Comparison of ENCODE assay signal across 13 cellular contexts in genomic region chr6:118739976-118740771, GRCh38.
A peak's percentile ranks its signal among the peaks of the same experiment; 100 is the strongest.
DNase-seq lines count a peak whose midpoint lies in the region; FAIRE-seq and TF ChIP-seq lines count a peak whose summit lies in the region.
"Had no signal": no experiment of that assay in that cellular context is flagged by ENCODE, and none has a peak within 500 bp of the region (broad histone marks: within the 10 kb centered on the region; RNA-seq: fewer than 3 reads in every experiment).

No MANE protein-coding gene starts in this region.

- H3K4me3 ChIP-seq in bronchial epithelial cell (ENCODE audit: low read depth, low read length) (no peak overlapping the region), ascending aorta (no peak overlapping the region)
- H3K4me3 ChIP-seq: upper lobe of left lung had no signal

- TF ChIP-seq CTCF in bronchial epithelial cell (IDR thresholded peaks at IDR 0.05; ENCODE audit: insufficient read depth, low read length, severe bottlenecking): no peak
- no peak for TF ChIP-seq CTCF in ascending aorta (IDR thresholded peaks at IDR 0.05)

- H3K4me1 ChIP-seq in ascending aorta: no peaks in the 10 kb centered on the region
- H3K4me1 ChIP-seq: upper lobe of left lung had no signal

- no peaks in the 10 kb centered on the region for H3K36me3 ChIP-seq in bronchial epithelial cell (ENCODE audit: control insufficient read depth, insufficient read depth, low read length)
- H3K36me3 ChIP-seq in ascending aorta: no peaks in the 10 kb centered on the region
- H3K36me3 ChIP-seq: upper lobe of left lung had no signal

- no peak overlapping the region for H3K27ac ChIP-seq in ascending aorta
- H3K27ac ChIP-seq: RWPE1, upper lobe of left lung had no signal

- DNase-seq in NOMO-1 treated with DMSO at 0.1 percent for 48 hours (lab: John Stamatoyannopoulos, UW; ENCODE audit: unreplicated experiment): peak; percentile 3
- no peak for DNase-seq in NOMO-1 treated with dmso at 0.1 percent for 144 hours (lab: John Stamatoyannopoulos, UW; ENCODE audit: unreplicated experiment)
- peak; percentile 93 for DNase-seq in NCI-H2171 (lab: John Stamatoyannopoulos, UW)
- peak; percentile 37 for DNase-seq in bronchial epithelial cell (ENCODE audit: low read depth)
- peak; percentile 55 for DNase-seq in renal cortical epithelial cell (ENCODE audit: low read depth)
- DNase-seq in HPDE6-E6E7 (ENCODE audit: extremely low spot score): no peak
- DNase-seq in ascending aorta (ENCODE audit: low spot score in 2 of 2): no peak
- DNase-seq in iPS-NIHi7 (ENCODE audit: extremely low spot score): no peak
- DNase-seq: activated CD8-positive, alpha-beta T cell treated with anti-CD3 and anti-CD28 coated beads for 36 hours; head of caudate nucleus; stimulated activated CD4-positive, alpha-beta T cell treated with anti-CD3 and anti-CD28 coated beads, Interleukin-4, amount 100 ng/mL, for 1 hour; upper lobe of left lung had no signal

- intact Hi-C loops in ascending aorta (cut with DNase I): no loop called here

- no peak for FAIRE-seq in bronchial epithelial cell (lab: Jason Lieb, UNC)

- no peaks in the 10 kb centered on the region for H3K9me3 ChIP-seq in ascending aorta
- H3K9me3 ChIP-seq: upper lobe of left lung had no signal

- H3K27me3 ChIP-seq in bronchial epithelial cell (ENCODE audit: control insufficient read depth, insufficient read depth, low read length) (no peaks in the 10 kb centered on the region), ascending aorta (no peaks in the 10 kb centered on the region)
- H3K27me3 ChIP-seq: upper lobe of left lung had no signal

Comparison
In these comparisons a context has a peak if more than half of its experiments do, and no peak if none do; other contexts are left out.
1. DNase-seq: peak in NOMO-1 treated with DMSO at 0.1 percent for 48 hours (single experiment), NCI-H2171 (single experiment), bronchial epithelial cell (single experiment) and renal cortical epithelial cell (single experiment); none in NOMO-1 treated with dmso at 0.1 percent for 144 hours (single experiment), HPDE6-E6E7 (single experiment), ascending aorta (0 of 2) and iPS-NIHi7 (single experiment).